In genomic region chr10:67912330-67912946, GRCh38 we compare ENCODE assay signal across 17 cellular contexts. TPM values are rescaled to one million over a fixed set of nuclear protein-coding genes. Genes with fewer than 3 reads are reported as not detected.
DNase-seq lines count a peak whose midpoint lies in the region; ATAC-seq and TF ChIP-seq lines count a peak whose summit lies in the region.
"Had no signal": no experiment of that assay in that cellular context is flagged by ENCODE, and none has a peak within 500 bp of the region (broad histone marks: within the 10 kb centered on the region; RNA-seq: fewer than 3 reads in every experiment).

No MANE protein-coding gene starts in this region.

- WGBS in tibial nerve, 2 donors: 61 to 65% methylated on average over 2 of the region's 2 CpGs
- WGBS in body of pancreas, 2 donors: 69 to 79% methylated on average over 2 of the region's 2 CpGs

- H3K4me1 Mint-ChIP-seq in activated T-cell treated with anti-CD3 and anti-CD28 coated beads, Interleukin-2, amount 50 U/mL, for 24 hours (ENCODE audit: low read depth): peaks cover 35% of the 10 kb centered on the region
- peaks cover 34% of the 10 kb centered on the region for H3K4me1 Mint-ChIP-seq in activated naive CD8-positive, alpha-beta T cell treated with anti-CD3 and anti-CD28 coated beads for 36 hours
- H3K4me1 Mint-ChIP-seq in nephron progenitor cell: no peaks in the 10 kb centered on the region

- no peak overlapping the region for H3K27ac ChIP-seq in HEK293 (ENCODE audit: extremely low read depth, low read depth, low read length)
- no peak overlapping the region for H3K27ac ChIP-seq in tibial nerve
- H3K27ac ChIP-seq in colonic mucosa: no peak overlapping the region
- no peak overlapping the region for H3K27ac ChIP-seq in body of pancreas
- H3K27ac ChIP-seq: ascending aorta, thoracic aorta had no signal

- POLR2A ChIA-PET in HEK293 (lab: Yijun Ruan, JAX): no interaction called here

- intact Hi-C loops in colonic mucosa (cut with DNase I) (no loop called here), body of pancreas (cut with DNase I) (no loop called here)

- peaks cover 61 to 88% of the 10 kb centered on the region in 2 experiments for H3K36me3 ChIP-seq in HEK293 (ENCODE audit: control insufficient read depth in 2 of 2, insufficient read depth in 1 of 2, low read length in 2 of 2)
- H3K36me3 ChIP-seq in tibial nerve: peaks cover 0 to 100% (median 16%) of the 10 kb centered on the region in 3 donors
- peaks cover 14% of the 10 kb centered on the region for H3K36me3 ChIP-seq in colonic mucosa
- H3K36me3 ChIP-seq in body of pancreas (replicated peaks in 1 of 2; ENCODE audit: insufficient read depth in 1 of 2, low read depth in 2 of 2): peaks cover 5 to 30% of the 10 kb centered on the region in 2 donors

- CTCF ChIA-PET in HEK293 (lab: Yijun Ruan, JAX): no interaction called here

- no peak for TF ChIP-seq EP300 in tibial nerve (IDR thresholded peaks at IDR 0.05)

- no peaks in the 10 kb centered on the region for H3K27me3 ChIP-seq in tibial nerve
- H3K27me3 ChIP-seq in colonic mucosa: no peaks in the 10 kb centered on the region
- H3K27me3 ChIP-seq in body of pancreas: no peaks in the 10 kb centered on the region
- H3K27me3 ChIP-seq: ascending aorta had no signal

- H3K4me3 Mint-ChIP-seq in activated T-cell treated with anti-CD3 and anti-CD28 coated beads, Interleukin-2, amount 50 U/mL, for 24 hours: no peak overlapping the region
- no peak overlapping the region for H3K4me3 Mint-ChIP-seq in activated naive CD8-positive, alpha-beta T cell treated with anti-CD3 and anti-CD28 coated beads for 36 hours
- no peak overlapping the region for H3K4me3 Mint-ChIP-seq in nephron progenitor cell

- no peaks in the 10 kb centered on the region for H3K9me3 Mint-ChIP-seq in activated T-cell treated with anti-CD3 and anti-CD28 coated beads, Interleukin-2, amount 50 U/mL, for 24 hours
- no peaks in the 10 kb centered on the region for H3K9me3 Mint-ChIP-seq in activated naive CD8-positive, alpha-beta T cell treated with anti-CD3 and anti-CD28 coated beads for 36 hours
- no peaks in the 10 kb centered on the region for H3K9me3 Mint-ChIP-seq in nephron progenitor cell

- no peak for ATAC-seq in body of pancreas
- ATAC-seq: esophagus mucosa had no signal

- H3K27ac Mint-ChIP-seq in activated T-cell treated with anti-CD3 and anti-CD28 coated beads, Interleukin-2, amount 50 U/mL, for 24 hours: peak overlapping the region; percentile 80
- H3K27ac Mint-ChIP-seq in activated naive CD8-positive, alpha-beta T cell treated with anti-CD3 and anti-CD28 coated beads for 36 hours: peak overlapping the region; percentile 71
- H3K27ac Mint-ChIP-seq in nephron progenitor cell: peak overlapping the region; percentile 30

- DNase-seq in activated T-cell treated with anti-CD3 and anti-CD28 coated beads, Interleukin-2, amount 50 U/mL, for 24 hours: no peak
- no peak for DNase-seq in activated T-cell treated with anti-CD3 and anti-CD28 coated beads, Interleukin-2, amount 50 U/mL, for 48 hours
- DNase-seq in activated naive CD8-positive, alpha-beta T cell treated with anti-CD3 and anti-CD28 coated beads for 36 hours: no peak
- DNase-seq in nephron progenitor cell: no peak
- DNase-seq in tibial nerve (ENCODE audit: low spot score in 2 of 2): no peak
- DNase-seq in colonic mucosa: no peak
- no peak for DNase-seq in body of pancreas
- DNase-seq: activated T-cell treated with anti-CD3 and anti-CD28 coated beads, Interleukin-2, amount 50 U/mL, for 1 hour; dermis blood vessel endothelial cell; NCI-H1930; NCI-H524 treated with DMSO at 0.1 percent for 48 hours; retina; stimulated activated CD4-positive, alpha-beta T cell treated with anti-CD3 and anti-CD28 coated beads, Interleukin-1b, Interleukin-23, amount 100 ng/mL, for 48 hours had no signal

- TF ChIP-seq CTCF in HEK293 (tag by site-specific recombination; IDR thresholded peaks at IDR 0.05) (no peak), nephron progenitor cell (IDR thresholded peaks at IDR 0.05) (no peak), tibial nerve (IDR thresholded peaks at IDR 0.05) (no peak), colonic mucosa (IDR thresholded peaks at IDR 0.05) (no peak), body of pancreas (IDR thresholded peaks at IDR 0.05) (no peak)

- TF ChIP-seq POLR2A in tibial nerve (IDR thresholded peaks at IDR 0.05) (no peak), body of pancreas (IDR thresholded peaks at IDR 0.05) (no peak)

- no peaks in the 10 kb centered on the region for H3K27me3 Mint-ChIP-seq in activated T-cell treated with anti-CD3 and anti-CD28 coated beads, Interleukin-2, amount 50 U/mL, for 24 hours
- H3K27me3 Mint-ChIP-seq in activated naive CD8-positive, alpha-beta T cell treated with anti-CD3 and anti-CD28 coated beads for 36 hours: no peaks in the 10 kb centered on the region
- no peaks in the 10 kb centered on the region for H3K27me3 Mint-ChIP-seq in nephron progenitor cell (ENCODE audit: low read depth, poor library complexity)

- H3K36me3 Mint-ChIP-seq in activated T-cell treated with anti-CD3 and anti-CD28 coated beads, Interleukin-2, amount 50 U/mL, for 24 hours (ENCODE audit: low read depth): peaks cover 91% of the 10 kb centered on the region
- peaks cover 52% of the 10 kb centered on the region for H3K36me3 Mint-ChIP-seq in activated naive CD8-positive, alpha-beta T cell treated with anti-CD3 and anti-CD28 coated beads for 36 hours
- peaks cover 72% of the 10 kb centered on the region for H3K36me3 Mint-ChIP-seq in nephron progenitor cell (ENCODE audit: low read depth)

- H3K9me3 ChIP-seq in HEK293 (ENCODE audit: control insufficient read depth, insufficient read depth, low read depth, low read length): no peaks in the 10 kb centered on the region
- no peaks in the 10 kb centered on the region for H3K9me3 ChIP-seq in tibial nerve
- H3K9me3 ChIP-seq in colonic mucosa: no peaks in the 10 kb centered on the region
- no peaks in the 10 kb centered on the region for H3K9me3 ChIP-seq in body of pancreas
- H3K9me3 ChIP-seq: ascending aorta, thoracic aorta had no signal

- H3K4me1 ChIP-seq in HEK293 (ENCODE audit: control insufficient read depth, insufficient read depth, low read length) (no peaks in the 10 kb centered on the region), tibial nerve (no peaks in the 10 kb centered on the region), colonic mucosa (no peaks in the 10 kb centered on the region), body of pancreas (no peaks in the 10 kb centered on the region)
- H3K4me1 ChIP-seq: ascending aorta had no signal

- H3K4me3 ChIP-seq in HEK293 (ENCODE audit: low read depth, low read length) (no peak overlapping the region), tibial nerve (no peak overlapping the region), colonic mucosa (no peak overlapping the region), body of pancreas (no peak overlapping the region)
- H3K4me3 ChIP-seq: ascending aorta, thoracic aorta had no signal

- no peak overlapping the region for H3K9ac ChIP-seq in colonic mucosa (ENCODE audit: low read depth in 2 of 2, low read length in 2 of 2)

TF ChIP-seq in HEK293, 187 proteins besides CTCF, POLR2A, EP300 and RAD21:
- 0 out of 2 replicates have a peak, but pooled peaks have one; percentile 20 for TF ChIP-seq ZBTB21 (tag by site-specific recombination; IDR thresholded peaks at IDR 0.05)
- peak; percentile 69 for TF ChIP-seq ZNF629 (tag by site-specific recombination; IDR thresholded peaks at IDR 0.05)
- 0 out of 2 replicates have a peak, but pooled peaks have one; percentile 18 for TF ChIP-seq ATF2 (tag by site-specific recombination; IDR thresholded peaks at IDR 0.05; ENCODE audit: low read depth)
- TF ChIP-seq ZNF530 (tag by site-specific recombination; IDR thresholded peaks at IDR 0.05; ENCODE audit: low read depth): no peak

RNA-seq across cellular contexts. Expression of gene SIRT1, which starts 28.0 kb away (rescaled TPM):
- total RNA-seq in activated naive CD8-positive, alpha-beta T cell treated with anti-CD3 and anti-CD28 coated beads for 36 hours: 10 to 100 TPM; 41.3 to 42.5 TPM
- total RNA-seq in tibial nerve (10 to 100 TPM; 23.4 to 42.8 (median 35.3) TPM), colonic mucosa (10 to 100 TPM; 11.7 to 20.4 TPM), body of pancreas (10 to 100 TPM; 13.5 to 15.8 TPM)

Comparison
In these comparisons a context has a peak if more than half of its experiments do, and no peak if none do; other contexts are left out.
1. H3K27ac Mint-ChIP-seq: peak in every context shown above with its lines; median percentile 80 in activated T-cell treated with anti-CD3 and anti-CD28 coated beads, Interleukin-2, amount 50 U/mL, for 24 hours; 71 in activated naive CD8-positive, alpha-beta T cell treated with anti-CD3 and anti-CD28 coated beads for 36 hours; 30 in nephron progenitor cell.